In the genomic region with DNA sequence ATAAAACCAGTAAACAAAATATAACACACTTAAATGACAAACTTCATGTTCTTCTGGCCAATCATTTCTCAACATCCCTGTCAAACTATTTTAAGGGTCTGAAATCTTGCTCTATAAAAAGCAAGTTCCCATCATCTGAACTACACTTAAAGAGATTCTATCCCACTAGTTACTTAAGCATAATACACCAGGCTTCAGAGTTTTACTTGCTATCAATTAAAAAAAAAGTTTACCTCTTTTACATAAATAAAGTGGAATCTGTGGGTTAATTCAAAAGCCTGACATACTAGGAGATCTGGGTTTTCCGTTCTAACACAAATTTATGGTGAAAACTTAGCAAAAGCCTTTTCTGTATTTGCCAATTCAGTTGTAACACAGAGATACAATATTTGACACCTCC, we compare ENCODE assay signal across 9 cellular contexts. TPM values are rescaled to one million over a fixed set of nuclear protein-coding genes. Genes with fewer than 3 reads are reported as not detected.
DNase-seq lines count a peak whose midpoint lies in the region; ATAC-seq, FAIRE-seq and TF ChIP-seq lines count a peak whose summit lies in the region.
"Had no signal": no experiment of that assay in that cellular context is flagged by ENCODE, and none has a peak within 500 bp of the region (broad histone marks: within the 10 kb centered on the region; RNA-seq: fewer than 3 reads in every experiment).

No MANE protein-coding gene starts in this region.

- H3K36me3 ChIP-seq in heart left ventricle: peaks cover 0 to 5% (median 0%) of the 10 kb centered on the region in 9 donors
- peaks cover 0 to 2% of the 10 kb centered on the region in 2 experiments; a peak in 1 of 5 replicates for H3K36me3 ChIP-seq in HepG2 (replicated peaks in 1 of 2; ENCODE audit: control insufficient read depth in 1 of 2, insufficient read depth in 2 of 2, low read length in 2 of 2)
- no peaks in the 10 kb centered on the region for H3K36me3 ChIP-seq in upper lobe of left lung

- peaks cover 27 to 31% of the 10 kb centered on the region in 2 donors for H3K36me3 Mint-ChIP-seq in activated naive CD4-positive, alpha-beta T cell treated with anti-CD3 and anti-CD28 coated beads, Interleukin-2, amount 50 U/mL, for 72 hours

- in situ Hi-C loops in HepG2 (cut with HindIII; ENCODE audit: extremely low pct_ligation_motif_present, low pct_unique_long_range_greater_than_20kb): loop anchor here (5.0 kb wide), 1 partner anchor 115 kb away; a partner anchor contains a TSS

- H3K79me2 ChIP-seq in HepG2 (ENCODE audit: insufficient read depth, low read length): peaks cover 86% of the 10 kb centered on the region

- intact Hi-C loops in heart left ventricle (cut with DNase I): loop anchor here (5.0 kb wide), 6 partner anchors 35 to 115 kb away; a partner anchor contains a TSS
- intact Hi-C loops in Right ventricle myocardium inferior (cut with DNase I): loop anchor here (2.0 kb wide), 1 partner anchor 15 kb away; no protein-coding TSS in a partner anchor
- intact Hi-C loops in HepG2 (cut with micrococcal nuclease; ENCODE audit: unreplicated experiment): loop anchor here (5.0 kb wide), 2 partner anchors 40 to 60 kb away; no protein-coding TSS in a partner anchor

- 39 to 66% (median 51%) methylated on average over 1 of the region's 1 CpG for WGBS in heart left ventricle, 4 donors
- 89% methylated on average over 1 of the region's 1 CpG for WGBS in HepG2 (ENCODE audit: low lambda C conversion rate)
- WGBS in upper lobe of left lung, 2 donors: 68 to 79% methylated on average over 1 of the region's 1 CpG

- H3K4me3 ChIP-seq in heart left ventricle (peak overlapping the region in 10 of 12 donors; percentile 75 to 98 (median 86)), HepG2 (replicated peaks in 1 of 3; ENCODE audit: insufficient read depth in 1 of 3, low read depth in 2 of 3, low read length in 3 of 3) (peak overlapping the region; percentile 84 to 96 (median 95); a peak in 5 of 6 replicates), upper lobe of left lung (peak overlapping the region in 2 of 4 donors; percentile 84 to 92)

- no peak for TF ChIP-seq RAD21 in HepG2 (CRISPR knock-in tag; IDR thresholded peaks at IDR 0.05)

- TF ChIP-seq POLR2A in heart left ventricle (IDR thresholded peaks at IDR 0.05) (no peak), HepG2 (IDR thresholded peaks at IDR 0.05; ENCODE audit: insufficient read depth in 1 of 2, low read depth in 2 of 2, low read length in 2 of 2) (no peak), upper lobe of left lung (IDR thresholded peaks at IDR 0.05) (no peak)

- TF ChIP-seq CTCF in heart left ventricle (IDR thresholded peaks at IDR 0.05): no peak
- no peak for TF ChIP-seq CTCF in HepG2 (CRISPR knock-in tag; IDR thresholded peaks at IDR 0.05)
- no peak for TF ChIP-seq CTCF in upper lobe of left lung (IDR thresholded peaks at IDR 0.05)

- peak overlapping the region; percentile 67 to 97 for H3K27ac Mint-ChIP-seq in activated naive CD4-positive, alpha-beta T cell treated with anti-CD3 and anti-CD28 coated beads, Interleukin-2, amount 50 U/mL, for 72 hours

- H3K27me3 ChIP-seq in heart left ventricle: no peaks in the 10 kb centered on the region
- no peaks in the 10 kb centered on the region; a peak in 2 of 5 replicates for H3K27me3 ChIP-seq in HepG2 (ENCODE audit: control insufficient read depth in 1 of 2, insufficient read depth in 2 of 2, low read length in 2 of 2)
- peaks cover 0 to 2% (median 0%) of the 10 kb centered on the region in 4 donors for H3K27me3 ChIP-seq in upper lobe of left lung

- H2AFZ ChIP-seq in HepG2 (ENCODE audit: low read length): no peak overlapping the region

- no TSS peak for BruUV-seq in HepG2 (replicated peaks; lab: Mats Ljungman, UMichigan)

- no peak for ATAC-seq in heart left ventricle
- ATAC-seq in Right ventricle myocardium inferior: no peak
- ATAC-seq in activated naive CD4-positive, alpha-beta T cell treated with anti-CD3 and anti-CD28 coated beads, Interleukin-2, amount 50 U/mL, for 72 hours: no peak
- ATAC-seq in HepG2: no peak
- ATAC-seq in upper lobe of left lung (ENCODE audit: low FRiP score in 2 of 2): no peak
- ATAC-seq in HG03039 (IDR thresholded peaks at IDR 0.05; ENCODE audit: unreplicated experiment): no peak

- H3K9me3 Mint-ChIP-seq in activated naive CD4-positive, alpha-beta T cell treated with anti-CD3 and anti-CD28 coated beads, Interleukin-2, amount 50 U/mL, for 72 hours: no peaks in the 10 kb centered on the region

- peak overlapping the region; percentile 90 for H3K4me2 ChIP-seq in HepG2 (ENCODE audit: low read depth, low read length)

- H3K27ac ChIP-seq in heart left ventricle: peak overlapping the region; percentile 53 to 100 (median 96)
- peak overlapping the region; percentile 99 for H3K27ac ChIP-seq in HepG2 (ENCODE audit: extremely low read length, insufficient read depth, low read length)
- peak overlapping the region in 3 of 4 donors; percentile 95 to 97 (median 97) for H3K27ac ChIP-seq in upper lobe of left lung

- H4K20me1 ChIP-seq in HepG2 (ENCODE audit: insufficient read depth, low read length): peaks cover 8% of the 10 kb centered on the region; the same call in 1 of the 2 replicates

- TF ChIP-seq EP300 in HepG2 (IDR thresholded peaks at IDR 0.05; ENCODE audit: low read depth in 2 of 2, low read length in 2 of 2) (no peak), HepG2 (CRISPR knock-in tag; IDR thresholded peaks at IDR 0.05; ENCODE audit: borderline replicate concordance) (no peak), upper lobe of left lung (IDR thresholded peaks at IDR 0.05) (no peak)

- no peak for DNase-seq in heart left ventricle
- DNase-seq in Right ventricle myocardium inferior (ENCODE audit: missing footprints): no peak
- no peak for DNase-seq in activated naive CD4-positive, alpha-beta T cell treated with anti-CD3 and anti-CD28 coated beads, Interleukin-2, amount 50 U/mL, for 72 hours (ENCODE audit: low spot score in 2 of 2)
- no peak for DNase-seq in HepG2 (ENCODE audit: low spot score)
- DNase-seq in upper lobe of left lung: no peak
- no peak for DNase-seq in ecto neural progenitor cell (ENCODE audit: low spot score)
- no peak for DNase-seq in stimulated activated CD4-positive, alpha-beta T cell treated with anti-CD3 and anti-CD28 coated beads, Interleukin-1b, Interleukin-23, amount 100 ng/mL, for 48 hours
- DNase-seq: DMS79 had no signal

- POLR2A ChIA-PET in HepG2 (lab: Yijun Ruan, JAX): interaction anchor here (4.4 kb wide), 1 partner anchor 116 kb away, joined by 119 read pairs; a partner anchor contains a TSS

- CTCF ChIA-PET in HepG2 (lab: Yijun Ruan, JAX; ENCODE audit: low intra/inter-chr PET ratio, low total read pairs): no interaction called here

- no peaks in the 10 kb centered on the region for H3K9me3 ChIP-seq in heart left ventricle
- no peaks in the 10 kb centered on the region for H3K9me3 ChIP-seq in HepG2 (ENCODE audit: low read length)
- H3K9me3 ChIP-seq in upper lobe of left lung: no peaks in the 10 kb centered on the region

- H3K9ac ChIP-seq in HepG2 (ENCODE audit: insufficient read depth, low read depth, low read length): peak overlapping the region; percentile 99

- no peak for FAIRE-seq in HepG2 (lab: Jason Lieb, UNC)

- peaks cover 2 to 75% (median 58%) of the 10 kb centered on the region in 12 donors for H3K4me1 ChIP-seq in heart left ventricle
- H3K4me1 ChIP-seq in HepG2 (ENCODE audit: insufficient read depth, low read length): peaks cover 56% of the 10 kb centered on the region
- peaks cover 27 to 48% (median 39%) of the 10 kb centered on the region in 4 donors for H3K4me1 ChIP-seq in upper lobe of left lung

TF ChIP-seq in HepG2, 621 proteins besides CTCF, POLR2A, EP300 and RAD21 (continues in another document):
- TF ChIP-seq CBX1 (IDR thresholded peaks at IDR 0.05; ENCODE audit: low read depth) (no peak), ZNF841 (CRISPR knock-in tag; IDR thresholded peaks at IDR 0.05; ENCODE audit: borderline replicate concordance) (no peak), ARID2 (CRISPR knock-in tag; IDR thresholded peaks at IDR 0.05; ENCODE audit: borderline replicate concordance) (0 out of 2 replicates have a peak, but pooled peaks have one; percentile 41), PPARG (CRISPR knock-in tag; conservative IDR thresholded peaks at IDR 0.05) (no peak), CEBPB (IDR thresholded peaks at IDR 0.05; ENCODE audit: borderline replicate concordance, low read depth, low read length) (no peak), ZNF549 (CRISPR knock-in tag; IDR thresholded peaks at IDR 0.05) (no peak), EEA1 (CRISPR knock-in tag; IDR thresholded peaks at IDR 0.05; ENCODE audit: borderline replicate concordance) (no peak), SALL1 (CRISPR knock-in tag; IDR thresholded peaks at IDR 0.05) (no peak), SNAPC2 (CRISPR knock-in tag; IDR thresholded peaks at IDR 0.05) (0 out of 2 replicates have a peak, but pooled peaks have one; percentile 30)

RNA-seq across cellular contexts. Expression of a gene that starts 1.9 kb away (rescaled TPM):
- total RNA-seq in heart left ventricle (10 to 100 TPM; 53.2 to 84.5 (median 73.0) TPM), Right ventricle myocardium inferior (66.3 TPM), HepG2 (2016; rRNA removed; fragmentation: Illumina TruSeq; extraction: Trizol) (47.9 and 63.6 TPM in 2 replicates), upper lobe of left lung (10 to 100 TPM; 36.3 to 95.3 (median 46.8) TPM)
- polyA plus RNA-seq in heart left ventricle (10 to 100 TPM; 16.0 to 22.7 TPM), HepG2 (2011; rRNA removed) (9.4 and 11.7 TPM in 2 replicates)
- total RNA-seq in activated naive CD4-positive, alpha-beta T cell treated with anti-CD3 and anti-CD28 coated beads, Interleukin-2, amount 50 U/mL, for 72 hours: 10 to 100 TPM; 82.3 to 98.6 TPM
- total RNA-seq in HepG2 (2016; cell fraction: cytosol; rRNA removed; fragmentation: Illumina TruSeq; extraction: Trizol; ENCODE audit: low read depth): 24.7 and 26.3 TPM in 2 replicates
- 46.4 and 58.7 TPM in 2 replicates for total RNA-seq in HepG2 (2016; cell fraction: insoluble cytoplasmic fraction; rRNA removed; fragmentation: Illumina TruSeq; extraction: Trizol)
- total RNA-seq in HepG2 (2016; cell fraction: membrane; rRNA removed; fragmentation: Illumina TruSeq; extraction: Trizol): 21.5 and 29.4 TPM in 2 replicates
- 111 and 117 TPM in 2 replicates for total RNA-seq in HepG2 (2016; cell fraction: nucleus; rRNA removed; fragmentation: Illumina TruSeq; extraction: Trizol)
- polyA plus RNA-seq in HepG2 (2011; cell fraction: cytosol; rRNA removed): 4.0 and 4.5 TPM in 2 replicates
- 52.6 and 54.9 TPM in 2 replicates for polyA plus RNA-seq in HepG2 (2011; cell fraction: nucleus; rRNA removed)
- polyA plus RNA-seq in HepG2 (2012): 33.3 and 40.1 TPM in 2 replicates
- 0.78 and 1.2 TPM in 2 replicates for polyA plus RNA-seq in HepG2 (2016; cell fraction: cytosol; fragmentation: Illumina TruSeq; extraction: Trizol; ENCODE audit: low read depth)
- 21.9 and 26.0 TPM in 2 replicates for polyA plus RNA-seq in HepG2 (2016; cell fraction: insoluble cytoplasmic fraction; fragmentation: Illumina TruSeq; extraction: Trizol; ENCODE audit: low read depth)
- 3.2 and 4.0 TPM in 2 replicates for polyA plus RNA-seq in HepG2 (2016; cell fraction: membrane; fragmentation: Illumina TruSeq; extraction: Trizol; ENCODE audit: low read depth)
- polyA plus RNA-seq in HepG2 (2016; cell fraction: nucleus; fragmentation: Illumina TruSeq; extraction: Trizol; ENCODE audit: insufficient read depth, low read depth): 56.7 and 58.9 TPM in 2 replicates
- 22.8 and 49.1 TPM in 2 replicates for polyA minus RNA-seq in HepG2 (2011; rRNA and poly(A)+ RNA removed; ENCODE audit: low replicate concordance)
- polyA minus RNA-seq in HepG2 (2011; cell fraction: cytosol; rRNA and poly(A)+ RNA removed): 20.9 and 21.4 TPM in 2 replicates
- polyA minus RNA-seq in HepG2 (2011; cell fraction: nucleus; rRNA and poly(A)+ RNA removed): 240 and 255 TPM in 2 replicates
